Comparison of ENCODE assay signal across 8 cellular contexts in the genomic region with DNA sequence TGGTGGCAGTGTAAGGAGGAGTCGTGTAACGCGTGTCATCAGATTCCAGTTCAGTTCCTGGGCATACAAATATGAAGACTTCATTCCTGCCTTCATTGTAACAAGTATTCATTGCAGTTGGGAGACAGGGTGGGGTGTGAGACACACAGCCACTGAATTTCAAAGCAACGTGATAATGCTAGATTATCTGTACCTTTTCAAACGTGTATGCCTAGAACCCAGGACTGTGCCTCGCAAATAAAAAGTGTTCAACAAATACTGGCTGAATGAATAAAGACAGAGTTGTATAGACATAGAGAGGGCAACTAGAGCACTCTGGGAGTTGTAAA. TPM values are rescaled to one million over a fixed set of nuclear protein-coding genes. Genes with fewer than 3 reads are reported as not detected.
DNase-seq lines count a peak whose midpoint lies in the region; ATAC-seq, FAIRE-seq and TF ChIP-seq lines count a peak whose summit lies in the region.

No MANE protein-coding gene starts in this region.

- TF ChIP-seq POLR2A in adrenal gland (IDR thresholded peaks at IDR 0.05): no peak

- no peak for TF ChIP-seq CTCF in adrenal gland (IDR thresholded peaks at IDR 0.05)
- TF ChIP-seq CTCF in left lung (IDR thresholded peaks at IDR 0.05): no peak
- TF ChIP-seq CTCF in thoracic aorta (IDR thresholded peaks at IDR 0.05): no peak

- WGBS in adrenal gland, 4 donors: 62 to 84% (median 78%) methylated on average over 6 of the region's 6 CpGs

- no peaks in the 10 kb centered on the region for H3K9me3 ChIP-seq in adrenal gland (replicated peaks in 1 of 3)
- no peaks in the 10 kb centered on the region for H3K9me3 ChIP-seq in left lung
- H3K9me3 ChIP-seq in thoracic aorta: no peaks in the 10 kb centered on the region

- H3K9me3 Mint-ChIP-seq in activated T-cell treated with anti-CD3 and anti-CD28 coated beads, Interleukin-2, amount 50 U/mL, for 72 hours: no peaks in the 10 kb centered on the region

- H3K27me3 ChIP-seq in adrenal gland (no peaks in the 10 kb centered on the region), left lung (no peaks in the 10 kb centered on the region), thoracic aorta (replicated peaks; ENCODE audit: insufficient read depth) (no peaks in the 10 kb centered on the region)

- no peak for FAIRE-seq in frontal cortex (lab: Jason Lieb, UNC)

- H3K4me3 ChIP-seq in adrenal gland (peak overlapping the region in 1 of 4 donors; percentile 80), left lung (peak overlapping the region; percentile 63 to 68), thoracic aorta (peak overlapping the region; percentile 92)

- peak overlapping the region; percentile 98 to 100 for H3K4me3 Mint-ChIP-seq in activated T-cell treated with anti-CD3 and anti-CD28 coated beads, Interleukin-2, amount 50 U/mL, for 72 hours

- H3K36me3 Mint-ChIP-seq in activated T-cell treated with anti-CD3 and anti-CD28 coated beads, Interleukin-2, amount 50 U/mL, for 72 hours (ENCODE audit: insufficient read depth in 2 of 2): peaks cover 1 to 7% of the 10 kb centered on the region in 2 donors

- intact Hi-C loops in adrenal gland (cut with DNase I) (no loop called here), left lung (cut with DNase I) (no loop called here)

- peaks cover 0 to 10% of the 10 kb centered on the region in 2 donors for H3K36me3 ChIP-seq in adrenal gland (replicated peaks in 1 of 2)
- H3K36me3 ChIP-seq in left lung: peaks cover 0 to 20% of the 10 kb centered on the region in 2 donors
- H3K36me3 ChIP-seq in thoracic aorta: peaks cover 12% of the 10 kb centered on the region

- no peaks in the 10 kb centered on the region for H3K27me3 Mint-ChIP-seq in activated T-cell treated with anti-CD3 and anti-CD28 coated beads, Interleukin-2, amount 50 U/mL, for 72 hours (ENCODE audit: low read depth)

- H3K4me1 ChIP-seq in adrenal gland (replicated peaks in 1 of 2) (peaks cover 7 to 60% of the 10 kb centered on the region in 2 donors), left lung (peaks cover 20 to 74% of the 10 kb centered on the region in 2 donors), thoracic aorta (ENCODE audit: control insufficient read depth in 1 of 2, low read depth in 2 of 2) (peaks cover 18 to 33% of the 10 kb centered on the region in 2 donors)

- no peak for DNase-seq in activated T-cell treated with anti-CD3 and anti-CD28 coated beads, Interleukin-2, amount 50 U/mL, for 72 hours
- no peak for DNase-seq in activated T-cell treated with anti-CD3 and anti-CD28 coated beads, Interleukin-2, amount 50 U/mL, for 48 hours
- DNase-seq in adrenal gland (no peak), left lung (no peak), thoracic aorta (ENCODE audit: low spot score) (no peak), frontal cortex (ENCODE audit: low spot score in 2 of 2) (no peak)
- DNase-seq in activated CD4-positive, alpha-beta T cell treated with anti-CD3 and anti-CD28 coated beads, Interleukin-2, amount 50 U/mL, for 4 hours: no peak

- ATAC-seq in activated T-cell treated with anti-CD3 and anti-CD28 coated beads, Interleukin-2, amount 50 U/mL, for 72 hours (replicated peaks in 1 of 2): no peak
- ATAC-seq in left lung: no peak
- no peak for ATAC-seq in thoracic aorta (ENCODE audit: insufficient number of reproducible peaks, low FRiP score, low read depth)
- ATAC-seq in GM21723 (IDR thresholded peaks at IDR 0.05; ENCODE audit: unreplicated experiment): no peak

- H3K4me1 Mint-ChIP-seq in activated T-cell treated with anti-CD3 and anti-CD28 coated beads, Interleukin-2, amount 50 U/mL, for 72 hours (ENCODE audit: low read depth): peaks cover 58% of the 10 kb centered on the region

- no peak overlapping the region for H3K27ac Mint-ChIP-seq in activated T-cell treated with anti-CD3 and anti-CD28 coated beads, Interleukin-2, amount 50 U/mL, for 72 hours

- H3K27ac ChIP-seq in adrenal gland: peak overlapping the region; percentile 86 to 95 (median 92)
- peak overlapping the region; percentile 91 to 94 for H3K27ac ChIP-seq in left lung
- H3K27ac ChIP-seq in thoracic aorta: no peak overlapping the region

RNA-seq across cellular contexts. Expression of a gene that starts 0.6 kb away (rescaled TPM):
- total RNA-seq in activated T-cell treated with anti-CD3 and anti-CD28 coated beads, Interleukin-2, amount 50 U/mL, for 72 hours: 10 to 100 TPM; 12.6 to 13.2 TPM
- total RNA-seq in adrenal gland (10 to 100 TPM in 1 of 8 donors, 1 to 10 TPM in 7; 4.3 to 15.7 (median 8.6) TPM), left lung (1 to 10 TPM; 7.3 to 9.9 TPM), thoracic aorta (1 to 10 TPM; 3.8 to 8.4 TPM), frontal cortex (20.8 TPM)
- polyA plus RNA-seq in adrenal gland: 10 to 100 TPM in 1 of 3 donors, 1 to 10 TPM in 2; 2.5 to 10.9 (median 3.0) TPM

RNA-seq across cellular contexts. Expression of a gene that starts 1.5 kb away (rescaled TPM):
- total RNA-seq in activated T-cell treated with anti-CD3 and anti-CD28 coated beads, Interleukin-2, amount 50 U/mL, for 72 hours: 1 to 10 TPM; 4.6 to 6.9 TPM
- total RNA-seq in adrenal gland (10 to 100 TPM; 10.3 to 25.8 (median 19.6) TPM), left lung (10 to 100 TPM; 52.6 to 63.8 TPM), thoracic aorta (1 to 10 TPM; 6.4 to 8.5 TPM), frontal cortex (9.4 TPM)
- 10 to 100 TPM in 1 of 3 donors, 1 to 10 TPM in 2; 3.9 to 10.8 (median 6.7) TPM for polyA plus RNA-seq in adrenal gland

RNA-seq across cellular contexts. Expression of a gene that starts 19.0 kb away (rescaled TPM):
- under 1 TPM; 0.12 to 0.21 TPM for total RNA-seq in activated T-cell treated with anti-CD3 and anti-CD28 coated beads, Interleukin-2, amount 50 U/mL, for 72 hours
- total RNA-seq in adrenal gland (1 to 10 TPM in 6 of 8 donors, under 1 TPM in 2; 0.21 to 3.7 (median 1.1) TPM), left lung (100 to 1,000 TPM; 101 to 212 TPM), thoracic aorta (1 to 10 TPM in 1 of 2 donors, under 1 TPM in 1; 0.14 to 1.3 TPM), frontal cortex (not detected)
- polyA plus RNA-seq in adrenal gland: under 1 TPM; 0.20 to 0.88 (median 0.88) TPM

RNA-seq across cellular contexts. Expression of a gene that starts 37.1 kb away (rescaled TPM):
- total RNA-seq in activated T-cell treated with anti-CD3 and anti-CD28 coated beads, Interleukin-2, amount 50 U/mL, for 72 hours: 1 to 10 TPM; 2.6 to 7.4 TPM
- total RNA-seq in adrenal gland: 1 to 10 TPM in 1 of 8 donors, under 1 TPM in 5, not detected in 2; 0.37 to 1.4 (median 0.69) TPM
- polyA plus RNA-seq in adrenal gland: under 1 TPM; 0.20 to 0.64 (median 0.24) TPM
- 1 to 10 TPM; 4.3 to 6.4 TPM for total RNA-seq in left lung
- 1 to 10 TPM in 1 of 2 donors, under 1 TPM in 1; 0.54 to 3.7 TPM for total RNA-seq in thoracic aorta
- not detected for total RNA-seq in frontal cortex

RNA-seq across cellular contexts. Expression of a gene that starts 52.5 kb away (rescaled TPM):
- total RNA-seq in activated T-cell treated with anti-CD3 and anti-CD28 coated beads, Interleukin-2, amount 50 U/mL, for 72 hours: not detected
- 10 to 100 TPM in 1 of 8 donors, 1 to 10 TPM in 1, under 1 TPM in 1, not detected in 5; 0.57 to 23.4 (median 8.9) TPM for total RNA-seq in adrenal gland
- under 1 TPM; 0.13 to 0.38 (median 0.32) TPM for polyA plus RNA-seq in adrenal gland
- 10 to 100 TPM; 22.2 to 32.1 TPM for total RNA-seq in left lung
- under 1 TPM in 1 of 2 donors, not detected in 1; 0.71 TPM for total RNA-seq in thoracic aorta
- not detected for total RNA-seq in frontal cortex

Comparison
In these comparisons a context has a peak if more than half of its experiments do, and no peak if none do; other contexts are left out.
1. H3K27ac ChIP-seq: peak in adrenal gland (5 of 5) and left lung (2 of 2); none in thoracic aorta (0 of 2).
2. RNA of a gene that starts 19.0 kb away (total RNA-seq): 101 to 212 TPM in left lung; 0.14 to 1.3 TPM in thoracic aorta, 0.21 to 3.7 TPM in adrenal gland, 0.12 to 0.21 TPM in activated T-cell treated with anti-CD3 and anti-CD28 coated beads, Interleukin-2, amount 50 U/mL, for 72 hours and not detected in frontal cortex (single experiment); every median in the first group is over 10 times any median in the second.